ENCODE assay signal across 8 cellular contexts in genomic region chr16:30894540-30895368, GRCh38. TPM values are rescaled to one million over a fixed set of nuclear protein-coding genes. Genes with fewer than 3 reads are reported as not detected.
A peak's percentile ranks its signal among the peaks of the same experiment; 100 is the strongest.
DNase-seq lines count a peak whose midpoint lies in the region; ATAC-seq and TF ChIP-seq lines count a peak whose summit lies in the region.

No MANE protein-coding gene starts in this region.

- peaks cover 4% of the 10 kb centered on the region; the same call in 1 of the 2 replicates for H3K9me3 ChIP-seq in AG04450 (ENCODE audit: control insufficient read depth, insufficient read depth, low read length)

- POLR2A ChIA-PET in AG04450 (lab: Yijun Ruan, JAX), result no interaction called here

- peaks cover 18 to 25% (median 24%) of the 10 kb centered on the region in 3 donors for H3K4me1 Mint-ChIP-seq in IgD-negative memory B cell
- peaks cover 45 to 51% (median 48%) of the 10 kb centered on the region in 3 donors for H3K4me1 Mint-ChIP-seq in naive B cell

- TF ChIP-seq CTCF in AG04450 (IDR thresholded peaks at IDR 0.05; ENCODE audit: low read depth, low read length), result no peak

- CTCF ChIA-PET in AG04450 (lab: Charles Lee), result interaction anchor here (0.6 kb wide), 1 partner anchor 100 kb away, joined by 3 read pairs; no protein-coding TSS in a partner anchor

- H3K9me3 Mint-ChIP-seq in IgD-negative memory B cell (no peaks in the 10 kb centered on the region), naive B cell (no peaks in the 10 kb centered on the region)

- no peak for DNase-seq in AG04450 (ENCODE audit: low read depth, low spot score)
- peak; percentile 50 for DNase-seq in cerebellar cortex (ENCODE audit: low spot score)
- no peak for DNase-seq in naive B cell
- no peak for DNase-seq in NCI-H82 (lab: John Stamatoyannopoulos, UW)
- DNase-seq in activated CD4-positive, alpha-beta T cell treated with anti-CD3 and anti-CD28 coated beads, Interleukin-2, amount 50 U/mL, for 48 hours, result no peak
- no peak for DNase-seq in NCI-H2029 treated with DMSO at 0.1 percent for 48 hours (lab: John Stamatoyannopoulos, UW)

- H3K27me3 Mint-ChIP-seq in IgD-negative memory B cell (no peaks in the 10 kb centered on the region), naive B cell (no peaks in the 10 kb centered on the region)

- H3K27ac ChIP-seq in AG04450 (ENCODE audit: low read depth, low read length), result no peak overlapping the region

- H3K4me3 ChIP-seq in AG04450 (ENCODE audit: low read depth, low read length), result peak overlapping the region; percentile 63

- no peaks in the 10 kb centered on the region for H3K27me3 ChIP-seq in AG04450 (ENCODE audit: control insufficient read depth, insufficient read depth, low read length)

- ATAC-seq in naive B cell (ENCODE audit: low read depth in 2 of 2) (no peak), GM18517 (IDR thresholded peaks at IDR 0.05; ENCODE audit: unreplicated experiment) (no peak)

- H3K4me3 Mint-ChIP-seq in IgD-negative memory B cell (peak overlapping the region; percentile 66 to 93 (median 88)), naive B cell (peak overlapping the region; percentile 74 to 94 (median 88))

- H3K27ac Mint-ChIP-seq in IgD-negative memory B cell, result peak overlapping the region in 2 of 3 donors; percentile 91 to 96
- peak overlapping the region in 5 of 6 donors; percentile 39 to 94 (median 87) for H3K27ac Mint-ChIP-seq in naive B cell

- H3K36me3 Mint-ChIP-seq in IgD-negative memory B cell (peaks cover 2% of the 10 kb centered on the region), naive B cell (peaks cover 0 to 4% of the 10 kb centered on the region in 2 donors)

RNA-seq across cellular contexts. Expression of gene BCL7C, which starts 0.9 kb away (rescaled TPM):
- polyA plus RNA-seq in AG04450 (2011; rRNA removed) (27.7 and 27.8 TPM in 2 replicates), IgD-negative memory B cell (45.0 TPM), naive B cell (ENCODE audit: low read depth in 6 of 6) (10 to 100 TPM; 29.4 to 40.3 (median 33.1) TPM)
- polyA minus RNA-seq in AG04450 (2011; rRNA and poly(A)+ RNA removed), result 10.8 and 11.1 TPM in 2 replicates

RNA-seq across cellular contexts. Expression of gene CTF1, which starts 1.7 kb away (rescaled TPM):
- polyA plus RNA-seq in AG04450 (2011; rRNA removed) (10.1 and 12.5 TPM in 2 replicates), IgD-negative memory B cell (not detected), naive B cell (ENCODE audit: low read depth in 6 of 6) (under 1 TPM in 3 of 6 donors, not detected in 3; 0.40 to 0.67 (median 0.47) TPM)
- 6.5 and 6.6 TPM in 2 replicates for polyA minus RNA-seq in AG04450 (2011; rRNA and poly(A)+ RNA removed)

RNA-seq across cellular contexts. Expression of gene FBXL19, which starts 28.6 kb away (rescaled TPM):
- 7.1 and 10.6 TPM in 2 replicates for polyA plus RNA-seq in AG04450 (2011; rRNA removed)
- polyA minus RNA-seq in AG04450 (2011; rRNA and poly(A)+ RNA removed), result 7.6 and 9.4 TPM in 2 replicates
- 0.26 TPM for polyA plus RNA-seq in IgD-negative memory B cell
- polyA plus RNA-seq in naive B cell (ENCODE audit: low read depth in 6 of 6), result under 1 TPM in 4 of 6 donors, not detected in 2; 0.21 to 0.48 (median 0.27) TPM

RNA-seq across cellular contexts. Expression of gene ORAI3, which starts 54.1 kb away (rescaled TPM):
- polyA plus RNA-seq in AG04450 (2011; rRNA removed) (23.7 and 29.5 TPM in 2 replicates), IgD-negative memory B cell (68.8 TPM), naive B cell (ENCODE audit: low read depth in 6 of 6) (10 to 100 TPM; 65.8 to 83.4 (median 78.3) TPM)
- 17.4 and 23.4 TPM in 2 replicates for polyA minus RNA-seq in AG04450 (2011; rRNA and poly(A)+ RNA removed)
